19 cellular contexts compared by ENCODE assay signal in the genomic region with DNA sequence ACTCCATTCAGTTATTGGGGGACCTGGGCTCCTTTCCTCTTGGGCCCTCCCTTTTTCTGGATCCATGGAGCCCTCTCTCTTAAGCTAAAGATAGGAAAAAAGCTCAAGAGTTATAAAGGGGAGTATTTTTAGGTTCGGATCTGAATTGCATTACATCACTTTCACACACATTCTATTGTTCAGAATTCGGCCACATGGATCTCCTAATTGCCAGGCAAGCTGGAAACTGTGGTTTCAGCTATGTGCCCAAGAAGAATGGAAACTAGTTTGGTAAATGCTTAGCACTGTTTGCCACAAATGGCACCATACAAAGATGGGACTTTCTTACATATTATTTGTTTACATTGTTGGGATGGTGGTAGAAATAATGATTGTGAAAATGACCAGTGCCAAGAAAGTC.
"Had no signal": no experiment of that assay in that cellular context is flagged by ENCODE, and none has a peak within 500 bp of the region (broad histone marks: within the 10 kb centered on the region; RNA-seq: fewer than 3 reads in every experiment).

No MANE protein-coding gene starts in this region.

- DNase-seq: esophagus squamous epithelium; foreskin keratinocyte; head of caudate nucleus; kidney; left colon; left ventricle myocardium superior; mesenchymal stem cell; midbrain; naive thymus-derived CD4-positive, alpha-beta T cell; nephron progenitor cell; posterior cingulate gyrus; sigmoid colon; small intestine; stimulated activated CD4-positive, alpha-beta T cell treated with anti-CD3 and anti-CD28 coated beads, Interleukin-12 subunit alpha, Interleukin-12 subunit beta, amount 100 ng/mL, for 4 hours; stimulated activated naive CD4-positive, alpha-beta T cell treated with Interleukin-2 at 50 U/mL for 16 hours; tibial artery had no signal

- H3K27me3 ChIP-seq: esophagus squamous epithelium, foreskin keratinocyte, hepatocyte, right atrium auricular region, sigmoid colon, tibial artery had no signal

- ATAC-seq: foreskin keratinocyte; left ventricle myocardium superior; naive thymus-derived CD4-positive, alpha-beta T cell had no signal

- H3K4me3 ChIP-seq: esophagus squamous epithelium, hepatocyte, lung, right atrium auricular region, sigmoid colon, tibial artery had no signal

- H3K36me3 ChIP-seq: esophagus squamous epithelium, right atrium auricular region, sigmoid colon, tibial artery had no signal

- H3K27ac ChIP-seq: esophagus squamous epithelium, foreskin keratinocyte, hepatocyte, right atrium auricular region, sigmoid colon, tibial artery had no signal
